Comparison of ENCODE assay signal across 30 cellular contexts in genomic region chr4:148184922-148185321, GRCh38.
"Had no signal": no experiment of that assay in that cellular context is flagged by ENCODE, and none has a peak within 500 bp of the region (broad histone marks: within the 10 kb centered on the region; RNA-seq: fewer than 3 reads in every experiment).

No MANE protein-coding gene starts in this region.

- H3K4me3 Mint-ChIP-seq: activated B cell treated with CpG ODN at 0.5 μM for 24 hours; activated naive CD8-positive, alpha-beta T cell; activated T-cell treated with anti-CD3 and anti-CD28 coated beads, Interleukin-2, amount 50 U/mL, for 24 hours; activated T-cell treated with anti-CD3 and anti-CD28 coated beads, Interleukin-2, amount 50 U/mL, for 72 hours; brain; effector memory CD8-positive, alpha-beta T cell; T-helper 17 cell; T-helper 2 cell treated with Interferon-gamma antibody and Interleukin-4, amounts not matched to agents 5 μg/mL and 100 μg/mL, for 36 hours had no signal

- H3K27me3 Mint-ChIP-seq: activated B cell treated with CpG ODN at 0.5 μM for 24 hours; activated naive CD8-positive, alpha-beta T cell; activated T-cell treated with anti-CD3 and anti-CD28 coated beads, Interleukin-2, amount 50 U/mL, for 24 hours; effector memory CD8-positive, alpha-beta T cell; T-helper 17 cell had no signal

- ATAC-seq: activated CD4-positive, CD25-positive, alpha-beta regulatory T cell treated with anti-CD3 and anti-CD28 coated beads, Interleukin-2, amount 50 U/mL, for 24 hours; effector memory CD8-positive, alpha-beta T cell; foreskin keratinocyte; gastrocnemius medialis; T-helper 17 cell had no signal

- DNase-seq: activated B cell treated with CpG ODN at 0.5 μM for 24 hours; activated CD4-positive, alpha-beta T cell treated with anti-CD3 and anti-CD28 coated beads for 48 hours; activated CD4-positive, alpha-beta T cell treated with anti-CD3 and anti-CD28 coated beads, Interleukin-2, amount 50 U/mL, for 1 hour; activated CD4-positive, alpha-beta T cell treated with anti-CD3 and anti-CD28 coated beads, Interleukin-2, amount 50 U/mL, for 48 hours; activated CD8-positive, alpha-beta memory T cell treated with anti-CD3 and anti-CD28 coated beads, Interleukin-2, amount 50 U/mL, for 48 hours; activated effector memory CD4-positive, alpha-beta T cell treated with Interleukin-2 at 50 U/mL for 16 hours; activated gamma-delta T cell treated with Interleukin-2 at 50 U/mL for 16 hours; activated naive CD4-positive, alpha-beta T cell treated with anti-CD3 and anti-CD28 coated beads, Interleukin-2, amount 50 U/mL, for 16 hours; activated naive CD4-positive, alpha-beta T cell treated with Interleukin-2 at 50 U/mL for 16 hours; activated T-cell treated with anti-CD3 and anti-CD28 coated beads for 4 hours; activated T-cell treated with anti-CD3 and anti-CD28 coated beads, Interleukin-2, amount 50 U/mL, for 24 hours; activated T-cell treated with anti-CD3 and anti-CD28 coated beads, Interleukin-2, amount 50 U/mL, for 72 hours; caudate nucleus; cortex of kidney; dermis blood vessel endothelial cell; effector CD4-positive, alpha-beta T cell; effector memory CD8-positive, alpha-beta T cell; erythroblast; foreskin keratinocyte; gastrocnemius medialis; glutamatergic neuron; heart left ventricle; T-helper 1 cell; T-helper 17 cell; T1000; WERI-Rb-1 had no signal

- H3K27ac Mint-ChIP-seq: activated B cell treated with CpG ODN at 0.5 μM for 24 hours; activated naive CD8-positive, alpha-beta T cell; activated T-cell treated with anti-CD3 and anti-CD28 coated beads, Interleukin-2, amount 50 U/mL, for 24 hours; activated T-cell treated with anti-CD3 and anti-CD28 coated beads, Interleukin-2, amount 50 U/mL, for 72 hours; brain; T-helper 17 cell; T-helper 2 cell treated with Interferon-gamma antibody and Interleukin-4, amounts not matched to agents 5 μg/mL and 100 μg/mL, for 36 hours had no signal

- H3K9me3 Mint-ChIP-seq: activated B cell treated with CpG ODN at 0.5 μM for 24 hours; T-helper 2 cell treated with Interferon-gamma antibody and Interleukin-4, amounts not matched to agents 5 μg/mL and 100 μg/mL, for 36 hours had no signal

- H3K4me1 Mint-ChIP-seq: activated B cell treated with CpG ODN at 0.5 μM for 24 hours, brain had no signal
